Comparison of ENCODE assay signal across 19 cellular contexts in genomic region chr13:38785047-38785446, GRCh38.
DNase-seq lines count a peak whose midpoint lies in the region; FAIRE-seq and TF ChIP-seq lines count a peak whose summit lies in the region.
"Had no signal": no experiment of that assay in that cellular context is flagged by ENCODE, and none has a peak within 500 bp of the region (broad histone marks: within the 10 kb centered on the region; RNA-seq: fewer than 3 reads in every experiment).

No MANE protein-coding gene starts in this region.

- H3K4me3 Mint-ChIP-seq in mesothelial cell of epicardium (no peak overlapping the region), type B pancreatic cell (peak overlapping the region; percentile 42)
- H3K4me3 Mint-ChIP-seq: CD4-positive, alpha-beta T cell; H9 had no signal

- no peaks in the 10 kb centered on the region for H3K9me3 ChIP-seq in kidney (ENCODE audit: control insufficient read depth in 1 of 2, low read length in 2 of 2)
- H3K9me3 ChIP-seq: A549 had no signal

- no peaks in the 10 kb centered on the region for H3K36me3 ChIP-seq in kidney (ENCODE audit: control insufficient read depth in 1 of 2, insufficient read depth in 2 of 2, low read length in 2 of 2)

- H3K4me1 ChIP-seq in kidney (ENCODE audit: control insufficient read depth in 1 of 2, insufficient read depth in 1 of 2, low read depth in 1 of 2, low read length in 2 of 2): peaks cover 0 to 5% of the 10 kb centered on the region in 2 donors
- H3K4me1 ChIP-seq: A549 had no signal

- peaks cover 6% of the 10 kb centered on the region for H3K36me3 Mint-ChIP-seq in mesothelial cell of epicardium
- peaks cover 19% of the 10 kb centered on the region for H3K36me3 Mint-ChIP-seq in type B pancreatic cell

- peak overlapping the region in 1 of 2 donors; percentile 13 for H3K9ac ChIP-seq in kidney (ENCODE audit: low read length in 2 of 2)

- H3K4me1 Mint-ChIP-seq in mesothelial cell of epicardium (peaks cover 18% of the 10 kb centered on the region), type B pancreatic cell (ENCODE audit: unreplicated experiment) (peaks cover 13% of the 10 kb centered on the region)

- intact Hi-C loops in kidney (cut with DNase I): no loop called here

- TF ChIP-seq CTCF in kidney (IDR thresholded peaks at IDR 0.05; ENCODE audit: borderline replicate concordance, extremely low read depth, insufficient read depth) (no peak), mesothelial cell of epicardium (IDR thresholded peaks at IDR 0.05; ENCODE audit: unreplicated experiment) (no peak), type B pancreatic cell (conservative IDR thresholded peaks at IDR 0.05) (no peak), foreskin fibroblast (IDR thresholded peaks at IDR 0.05; ENCODE audit: low read depth, low read length) (no peak)

- no peaks in the 10 kb centered on the region for H3K27me3 Mint-ChIP-seq in mesothelial cell of epicardium (ENCODE audit: low read depth)
- no peaks in the 10 kb centered on the region for H3K27me3 Mint-ChIP-seq in type B pancreatic cell

- FAIRE-seq in kidney (lab: Jason Lieb, UNC): no peak
- FAIRE-seq: A549, RCC 7860 had no signal

- H3K9me3 Mint-ChIP-seq in mesothelial cell of epicardium (no peaks in the 10 kb centered on the region), type B pancreatic cell (no peaks in the 10 kb centered on the region)
- H3K9me3 Mint-ChIP-seq: CD4-positive, alpha-beta T cell; H9 had no signal

- peak overlapping the region; percentile 29 to 87 for H3K27ac ChIP-seq in kidney (ENCODE audit: low read depth in 2 of 2, low read length in 2 of 2)
- H3K27ac ChIP-seq: A549 had no signal

- DNase-seq in DMS53 treated with DMSO at 0.1 percent for 48 hours (lab: John Stamatoyannopoulos, UW; ENCODE audit: unreplicated experiment) (peak; percentile 37), kidney (no peak), mesothelial cell of epicardium (ENCODE audit: low spot score in 2 of 2, unreplicated experiment in 2 of 2) (no peak), type B pancreatic cell (ENCODE audit: extremely low spot score, unreplicated experiment) (no peak), hypothalamus (lab: John Stamatoyannopoulos, UW) (no peak), foreskin fibroblast (no peak)
- DNase-seq in effector CD8-positive, alpha-beta T cell (lab: John Stamatoyannopoulos, UW): no peak
- DNase-seq: CD4-positive, alpha-beta T cell; DND-41; H9; MM.1S; NCI-H1092; NCI-H146; NCI-H2029 treated with DMSO at 0.1 percent for 48 hours; NCI-H2171 treated with DMSO at 0.1 percent for 48 hours; NCI-H446; NK-92 treated with Interleukin-12 subunit alpha and Interleukin-12 subunit beta, amount 100 ng/mL, for 24 hours had no signal

- H3K27ac Mint-ChIP-seq in mesothelial cell of epicardium: peak overlapping the region; percentile 66
- peak overlapping the region; percentile 29 for H3K27ac Mint-ChIP-seq in type B pancreatic cell
- H3K27ac Mint-ChIP-seq: CD4-positive, alpha-beta T cell had no signal

- H3K4me3 ChIP-seq in kidney (ENCODE audit: low read length in 2 of 2) (peak overlapping the region; percentile 40 to 64), foreskin fibroblast (ENCODE audit: low read depth in 1 of 2, low read length in 2 of 2) (no peak overlapping the region)
- H3K4me3 ChIP-seq: A549 had no signal

Comparison
In these comparisons a context has a peak if more than half of its experiments do, and no peak if none do; other contexts are left out.
1. H3K4me3 ChIP-seq: peak in kidney (2 of 2); none in foreskin fibroblast (0 of 2).